In genomic region chr17:80968602-80969029, GRCh38 we compare ENCODE assay signal across 10 cellular contexts. TPM values are rescaled to one million over a fixed set of nuclear protein-coding genes. Genes with fewer than 3 reads are reported as not detected.
DNase-seq lines count a peak whose midpoint lies in the region; ATAC-seq, FAIRE-seq and TF ChIP-seq lines count a peak whose summit lies in the region.
"Had no signal": no experiment of that assay in that cellular context is flagged by ENCODE, and none has a peak within 500 bp of the region (broad histone marks: within the 10 kb centered on the region; RNA-seq: fewer than 3 reads in every experiment).

No MANE protein-coding gene starts in this region.

- no peak overlapping the region for H3K9ac ChIP-seq in HepG2 (ENCODE audit: insufficient read depth, low read depth, low read length)

- no peak for DNase-seq in activated CD8-positive, alpha-beta T cell treated with anti-CD3 and anti-CD28 coated beads, Interleukin-2, amount 10 ng/mL, durations not matched to agents 7 days and 5 days
- DNase-seq in activated CD8-positive, alpha-beta T cell treated with anti-CD3 and anti-CD28 coated beads for 36 hours, result no peak
- peak in 51 of 56 donors; percentile 17 to 83 (median 55) for DNase-seq in amygdala (lab: John Stamatoyannopoulos, UW)
- no peak for DNase-seq in HepG2 (ENCODE audit: low spot score)
- peak; percentile 62 to 73 for DNase-seq in tibial artery
- DNase-seq in Right ventricle myocardium superior, result no peak
- no peak for DNase-seq in effector memory CD4-positive, alpha-beta T cell
- DNase-seq: brain microvascular endothelial cell had no signal

- no peak overlapping the region for H3K4me3 Mint-ChIP-seq in activated CD8-positive, alpha-beta T cell treated with anti-CD3 and anti-CD28 coated beads, Interleukin-2, amount 10 ng/mL, durations not matched to agents 7 days and 5 days
- H3K4me3 Mint-ChIP-seq in activated CD8-positive, alpha-beta T cell treated with anti-CD3 and anti-CD28 coated beads for 36 hours, result no peak overlapping the region

- peak overlapping the region; percentile 43 for H3K27ac Mint-ChIP-seq in activated CD8-positive, alpha-beta T cell treated with anti-CD3 and anti-CD28 coated beads, Interleukin-2, amount 10 ng/mL, durations not matched to agents 7 days and 5 days
- no peak overlapping the region for H3K27ac Mint-ChIP-seq in activated CD8-positive, alpha-beta T cell treated with anti-CD3 and anti-CD28 coated beads for 36 hours

- H3K36me3 ChIP-seq in HepG2 (replicated peaks in 1 of 2; ENCODE audit: control insufficient read depth in 1 of 2, insufficient read depth in 2 of 2, low read length in 2 of 2) (peaks cover 0 to 2% of the 10 kb centered on the region in 2 experiments; a peak in 1 of 5 replicates), tibial artery (peaks cover 7 to 27% (median 19%) of the 10 kb centered on the region in 3 donors)
- peaks cover 13% of the 10 kb centered on the region for H3K36me3 ChIP-seq in effector memory CD4-positive, alpha-beta T cell (ENCODE audit: control insufficient read depth, insufficient read depth, low read length)

- H3K79me2 ChIP-seq in HepG2 (ENCODE audit: insufficient read depth, low read length), result no peaks in the 10 kb centered on the region

- H2AFZ ChIP-seq in HepG2 (ENCODE audit: low read length), result no peak overlapping the region

- BruUV-seq in HepG2 (replicated peaks; lab: Mats Ljungman, UMichigan), result TSS peak; percentile 41

- intact Hi-C loops in activated CD8-positive, alpha-beta T cell treated with anti-CD3 and anti-CD28 coated beads for 36 hours (cut with micrococcal nuclease), result no loop called here
- intact Hi-C loops in HepG2 (cut with micrococcal nuclease; ENCODE audit: unreplicated experiment) (no loop called here), tibial artery (cut with DNase I; ENCODE audit: low total_unique reads) (no loop called here), Right ventricle myocardium superior (cut with DNase I) (no loop called here)

- H3K27me3 ChIP-seq in HepG2 (ENCODE audit: control insufficient read depth in 1 of 2, insufficient read depth in 2 of 2, low read length in 2 of 2), result peaks cover 6 to 29% of the 10 kb centered on the region in 2 experiments; a peak in 4 of 5 replicates
- H3K27me3 ChIP-seq in tibial artery, result peaks cover 0 to 26% of the 10 kb centered on the region in 2 donors
- no peaks in the 10 kb centered on the region for H3K27me3 ChIP-seq in effector memory CD4-positive, alpha-beta T cell (replicated peaks; ENCODE audit: control insufficient read depth, insufficient read depth, low read length, poor library complexity, severe bottlenecking)
- H3K27me3 ChIP-seq: brain microvascular endothelial cell had no signal

- peaks cover 8% of the 10 kb centered on the region for H3K4me1 Mint-ChIP-seq in activated CD8-positive, alpha-beta T cell treated with anti-CD3 and anti-CD28 coated beads, Interleukin-2, amount 10 ng/mL, durations not matched to agents 7 days and 5 days (ENCODE audit: low read depth)
- peaks cover 5% of the 10 kb centered on the region for H3K4me1 Mint-ChIP-seq in activated CD8-positive, alpha-beta T cell treated with anti-CD3 and anti-CD28 coated beads for 36 hours (ENCODE audit: low read depth)

- H3K4me2 ChIP-seq in HepG2 (ENCODE audit: low read depth, low read length), result peak overlapping the region; percentile 73

- H3K36me3 Mint-ChIP-seq in activated CD8-positive, alpha-beta T cell treated with anti-CD3 and anti-CD28 coated beads, Interleukin-2, amount 10 ng/mL, durations not matched to agents 7 days and 5 days (ENCODE audit: low read depth), result peaks cover 11% of the 10 kb centered on the region
- peaks cover 4% of the 10 kb centered on the region for H3K36me3 Mint-ChIP-seq in activated CD8-positive, alpha-beta T cell treated with anti-CD3 and anti-CD28 coated beads for 36 hours (ENCODE audit: low read depth)

- FAIRE-seq in HepG2 (lab: Jason Lieb, UNC), result no peak

- POLR2A ChIA-PET in activated CD8-positive, alpha-beta T cell treated with anti-CD3 and anti-CD28 coated beads, Interleukin-2, amount 10 ng/mL, durations not matched to agents 7 days and 5 days (lab: Charles Lee), result no interaction called here
- POLR2A ChIA-PET in activated CD8-positive, alpha-beta T cell treated with anti-CD3 and anti-CD28 coated beads for 36 hours (lab: Charles Lee), result no interaction called here
- POLR2A ChIA-PET in HepG2 (lab: Yijun Ruan, JAX), result interaction anchor here (1.4 kb wide), 1 partner anchor 16 kb away, joined by 4 read pairs; no protein-coding TSS in a partner anchor

- no peaks in the 10 kb centered on the region for H3K9me3 ChIP-seq in HepG2 (ENCODE audit: low read length)
- no peaks in the 10 kb centered on the region for H3K9me3 ChIP-seq in tibial artery
- H3K9me3 ChIP-seq in effector memory CD4-positive, alpha-beta T cell (ENCODE audit: control insufficient read depth, low read length), result no peaks in the 10 kb centered on the region

- peaks cover 38% of the 10 kb centered on the region for H3K4me1 ChIP-seq in HepG2 (ENCODE audit: insufficient read depth, low read length)
- H3K4me1 ChIP-seq in tibial artery, result peaks cover 6 to 34% (median 27%) of the 10 kb centered on the region in 4 donors
- peaks cover 4% of the 10 kb centered on the region for H3K4me1 ChIP-seq in effector memory CD4-positive, alpha-beta T cell (ENCODE audit: control insufficient read depth, insufficient read depth, low read length, poor library complexity, severe bottlenecking)

- TF ChIP-seq CTCF in activated CD8-positive, alpha-beta T cell treated with anti-CD3 and anti-CD28 coated beads for 36 hours (IDR thresholded peaks at IDR 0.05), result no peak
- TF ChIP-seq CTCF in HepG2 (CRISPR knock-in tag; IDR thresholded peaks at IDR 0.05) (no peak), tibial artery (IDR thresholded peaks at IDR 0.05) (no peak)

- no peak for ATAC-seq in activated CD8-positive, alpha-beta T cell treated with anti-CD3 and anti-CD28 coated beads, Interleukin-2, amount 10 ng/mL, durations not matched to agents 7 days and 5 days
- no peak for ATAC-seq in activated CD8-positive, alpha-beta T cell treated with anti-CD3 and anti-CD28 coated beads for 36 hours
- ATAC-seq in HepG2 (no peak; the same call in 2 of the 3 replicates), GM21447 (IDR thresholded peaks at IDR 0.05; ENCODE audit: unreplicated experiment) (no peak), Right ventricle myocardium superior (ENCODE audit: poor library complexity) (no peak)

- CTCF ChIA-PET in activated CD8-positive, alpha-beta T cell treated with anti-CD3 and anti-CD28 coated beads, Interleukin-2, amount 10 ng/mL, durations not matched to agents 7 days and 5 days (lab: Charles Lee), result no interaction called here
- CTCF ChIA-PET in activated CD8-positive, alpha-beta T cell treated with anti-CD3 and anti-CD28 coated beads for 36 hours (lab: Charles Lee), result no interaction called here
- CTCF ChIA-PET in HepG2 (lab: Yijun Ruan, JAX; ENCODE audit: low intra/inter-chr PET ratio, low total read pairs), result no interaction called here

- WGBS in HepG2 (ENCODE audit: low lambda C conversion rate), result 30% methylated on average over 7 of the region's 17 CpGs

- in situ Hi-C loops in HepG2 (cut with HindIII; ENCODE audit: extremely low pct_ligation_motif_present, low pct_unique_long_range_greater_than_20kb), result no loop called here

- H3K9me3 Mint-ChIP-seq in activated CD8-positive, alpha-beta T cell treated with anti-CD3 and anti-CD28 coated beads, Interleukin-2, amount 10 ng/mL, durations not matched to agents 7 days and 5 days (ENCODE audit: insufficient read depth), result no peaks in the 10 kb centered on the region
- H3K9me3 Mint-ChIP-seq in activated CD8-positive, alpha-beta T cell treated with anti-CD3 and anti-CD28 coated beads for 36 hours, result no peaks in the 10 kb centered on the region

- H4K20me1 ChIP-seq in HepG2 (ENCODE audit: insufficient read depth, low read length), result no peaks in the 10 kb centered on the region

- H3K27me3 Mint-ChIP-seq in activated CD8-positive, alpha-beta T cell treated with anti-CD3 and anti-CD28 coated beads, Interleukin-2, amount 10 ng/mL, durations not matched to agents 7 days and 5 days (ENCODE audit: low read depth), result no peaks in the 10 kb centered on the region
- H3K27me3 Mint-ChIP-seq in activated CD8-positive, alpha-beta T cell treated with anti-CD3 and anti-CD28 coated beads for 36 hours, result no peaks in the 10 kb centered on the region

- peak overlapping the region in 1 of 3 experiments; percentile 54; a peak in 1 of 6 replicates for H3K4me3 ChIP-seq in HepG2 (replicated peaks in 1 of 3; ENCODE audit: insufficient read depth in 1 of 3, low read depth in 2 of 3, low read length in 3 of 3)
- H3K4me3 ChIP-seq in tibial artery, result peak overlapping the region in 1 of 2 donors; percentile 3
- no peak overlapping the region for H3K4me3 ChIP-seq in effector memory CD4-positive, alpha-beta T cell (ENCODE audit: insufficient read depth, low read depth, low read length, poor library complexity, severe bottlenecking)
- H3K4me3 ChIP-seq: lung had no signal

- TF ChIP-seq POLR2A in HepG2 (IDR thresholded peaks at IDR 0.05; ENCODE audit: insufficient read depth in 1 of 2, low read depth in 2 of 2, low read length in 2 of 2), result peak in 1 of 2 experiments; percentile 48; a peak in 1 of 4 replicates

- TF ChIP-seq EP300 in HepG2 (IDR thresholded peaks at IDR 0.05; ENCODE audit: low read depth in 2 of 2, low read length in 2 of 2), result no peak
- no peak for TF ChIP-seq EP300 in HepG2 (CRISPR knock-in tag; IDR thresholded peaks at IDR 0.05; ENCODE audit: borderline replicate concordance)

- TF ChIP-seq RAD21 in HepG2 (CRISPR knock-in tag; IDR thresholded peaks at IDR 0.05), result no peak

- H3K27ac ChIP-seq in HepG2 (ENCODE audit: extremely low read length, insufficient read depth, low read length), result no peak overlapping the region
- peak overlapping the region; percentile 40 to 72 for H3K27ac ChIP-seq in tibial artery
- no peak overlapping the region for H3K27ac ChIP-seq in effector memory CD4-positive, alpha-beta T cell (ENCODE audit: insufficient read depth, low read length, poor library complexity, severe bottlenecking)
- H3K27ac ChIP-seq: brain microvascular endothelial cell had no signal

RNA-seq across cellular contexts. Expression of gene CHMP6, which starts 23.0 kb away (rescaled TPM):
- 10 to 100 TPM; 32.4 to 35.5 TPM for total RNA-seq in activated CD8-positive, alpha-beta T cell treated with anti-CD3 and anti-CD28 coated beads, Interleukin-2, amount 10 ng/mL, durations not matched to agents 7 days and 5 days
- 10 to 100 TPM; 13.9 to 16.7 TPM for total RNA-seq in activated CD8-positive, alpha-beta T cell treated with anti-CD3 and anti-CD28 coated beads for 36 hours
- total RNA-seq in HepG2 (2016; rRNA removed; fragmentation: Illumina TruSeq; extraction: Trizol) (24.2 and 24.6 TPM in 2 replicates), Right ventricle myocardium superior (13.6 TPM)
- total RNA-seq in HepG2 (2016; cell fraction: cytosol; rRNA removed; fragmentation: Illumina TruSeq; extraction: Trizol; ENCODE audit: low read depth), result 5.9 and 6.6 TPM in 2 replicates
- total RNA-seq in HepG2 (2016; cell fraction: insoluble cytoplasmic fraction; rRNA removed; fragmentation: Illumina TruSeq; extraction: Trizol), result 24.5 and 25.5 TPM in 2 replicates
- 14.7 and 15.5 TPM in 2 replicates for total RNA-seq in HepG2 (2016; cell fraction: membrane; rRNA removed; fragmentation: Illumina TruSeq; extraction: Trizol)
- 12.8 and 13.9 TPM in 2 replicates for total RNA-seq in HepG2 (2016; cell fraction: nucleus; rRNA removed; fragmentation: Illumina TruSeq; extraction: Trizol)
- polyA plus RNA-seq in HepG2 (2011; rRNA removed), result 11.1 and 17.7 TPM in 2 replicates
- polyA plus RNA-seq in HepG2 (2011; cell fraction: cytosol; rRNA removed), result 14.2 and 21.6 TPM in 2 replicates
- polyA plus RNA-seq in HepG2 (2011; cell fraction: nucleus; rRNA removed), result 31.7 and 32.3 TPM in 2 replicates
- polyA plus RNA-seq in HepG2 (2012), result 10.1 and 14.6 TPM in 2 replicates
- polyA plus RNA-seq in HepG2 (2016; cell fraction: cytosol; fragmentation: Illumina TruSeq; extraction: Trizol; ENCODE audit: low read depth), result 8.4 and 9.7 TPM in 2 replicates
- polyA plus RNA-seq in HepG2 (2016; cell fraction: insoluble cytoplasmic fraction; fragmentation: Illumina TruSeq; extraction: Trizol; ENCODE audit: low read depth), result 42.4 and 45.1 TPM in 2 replicates
- 14.8 and 17.6 TPM in 2 replicates for polyA plus RNA-seq in HepG2 (2016; cell fraction: membrane; fragmentation: Illumina TruSeq; extraction: Trizol; ENCODE audit: low read depth)
- 34.7 and 37.8 TPM in 2 replicates for polyA plus RNA-seq in HepG2 (2016; cell fraction: nucleus; fragmentation: Illumina TruSeq; extraction: Trizol; ENCODE audit: insufficient read depth, low read depth)
- polyA minus RNA-seq in HepG2 (2011; rRNA and poly(A)+ RNA removed; ENCODE audit: low replicate concordance), result 6.7 and 18.8 TPM in 2 replicates
- polyA minus RNA-seq in HepG2 (2011; cell fraction: cytosol; rRNA and poly(A)+ RNA removed), result 8.2 and 11.1 TPM in 2 replicates
- 20.0 and 22.4 TPM in 2 replicates for polyA minus RNA-seq in HepG2 (2011; cell fraction: nucleus; rRNA and poly(A)+ RNA removed)

Comparison
In these comparisons a context has a peak if more than half of its experiments do, and no peak if none do; other contexts are left out.
1. DNase-seq: peak in amygdala (51 of 56) and tibial artery (2 of 2); none in activated CD8-positive, alpha-beta T cell treated with anti-CD3 and anti-CD28 coated beads, Interleukin-2, amount 10 ng/mL, durations not matched to agents 7 days and 5 days (single experiment), activated CD8-positive, alpha-beta T cell treated with anti-CD3 and anti-CD28 coated beads for 36 hours (single experiment), HepG2 (single experiment), Right ventricle myocardium superior (single experiment) and effector memory CD4-positive, alpha-beta T cell (0 of 3).
2. H3K27ac ChIP-seq: peak in tibial artery (2 of 2); none in HepG2 (single experiment) and effector memory CD4-positive, alpha-beta T cell (single experiment).